ENCODE assay signal across 8 cellular contexts in genomic region chrX:20315140-20315539, GRCh38. TPM values are rescaled to one million over a fixed set of nuclear protein-coding genes. Genes with fewer than 3 reads are reported as not detected.
DNase-seq lines count a peak whose midpoint lies in the region; ATAC-seq and TF ChIP-seq lines count a peak whose summit lies in the region.
"Had no signal": no experiment of that assay in that cellular context is flagged by ENCODE, and none has a peak within 500 bp of the region (broad histone marks: within the 10 kb centered on the region; RNA-seq: fewer than 3 reads in every experiment).

No MANE protein-coding gene starts in this region.

- no peak overlapping the region for H3K4me3 ChIP-seq in right atrium auricular region

- no peaks in the 10 kb centered on the region for H3K36me3 Mint-ChIP-seq in stimulated activated effector memory CD8-positive, alpha-beta T cell treated with anti-CD3 and anti-CD28 coated beads, Interleukin-12 subunit alpha, Interleukin-12 subunit beta, amount 100 ng/mL, for 72 hours

- H3K36me3 ChIP-seq in right atrium auricular region = no peaks in the 10 kb centered on the region

- no peaks in the 10 kb centered on the region for H3K9me3 Mint-ChIP-seq in stimulated activated effector memory CD8-positive, alpha-beta T cell treated with anti-CD3 and anti-CD28 coated beads, Interleukin-12 subunit alpha, Interleukin-12 subunit beta, amount 100 ng/mL, for 72 hours

- DNase-seq in RPMI8226 (peak; percentile 75), iPS-NIHi7 (ENCODE audit: extremely low spot score) (no peak), right atrium auricular region (ENCODE audit: low spot score) (no peak)
- no peak for DNase-seq in stimulated activated effector memory CD8-positive, alpha-beta T cell treated with anti-CD3 and anti-CD28 coated beads, Interleukin-12 subunit alpha, Interleukin-12 subunit beta, amount 100 ng/mL, for 72 hours (ENCODE audit: low spot score in 2 of 2)
- DNase-seq in effector CD8-positive, alpha-beta T cell (lab: John Stamatoyannopoulos, UW) = no peak
- DNase-seq: SHP77 treated with DMSO at 0.1 percent for 48 hours had no signal

- H3K4me1 ChIP-seq in right atrium auricular region = no peaks in the 10 kb centered on the region

- no peaks in the 10 kb centered on the region for H3K27me3 ChIP-seq in right atrium auricular region

- ATAC-seq in GM19372 (IDR thresholded peaks at IDR 0.05; ENCODE audit: low read depth, unreplicated experiment) (peak; percentile 95), HG03095 (IDR thresholded peaks at IDR 0.05; ENCODE audit: unreplicated experiment) (peak; percentile 86)
- ATAC-seq in stimulated activated effector memory CD8-positive, alpha-beta T cell treated with anti-CD3 and anti-CD28 coated beads, Interleukin-12 subunit alpha, Interleukin-12 subunit beta, amount 100 ng/mL, for 72 hours = no peak

- no peak overlapping the region for H3K4me3 Mint-ChIP-seq in stimulated activated effector memory CD8-positive, alpha-beta T cell treated with anti-CD3 and anti-CD28 coated beads, Interleukin-12 subunit alpha, Interleukin-12 subunit beta, amount 100 ng/mL, for 72 hours

- H3K27ac ChIP-seq in right atrium auricular region = no peak overlapping the region

- H3K4me1 Mint-ChIP-seq in stimulated activated effector memory CD8-positive, alpha-beta T cell treated with anti-CD3 and anti-CD28 coated beads, Interleukin-12 subunit alpha, Interleukin-12 subunit beta, amount 100 ng/mL, for 72 hours = peaks cover 5% of the 10 kb centered on the region

- no peaks in the 10 kb centered on the region for H3K9me3 ChIP-seq in right atrium auricular region

- peak overlapping the region; percentile 26 for H3K27ac Mint-ChIP-seq in stimulated activated effector memory CD8-positive, alpha-beta T cell treated with anti-CD3 and anti-CD28 coated beads, Interleukin-12 subunit alpha, Interleukin-12 subunit beta, amount 100 ng/mL, for 72 hours

- no peak for TF ChIP-seq CTCF in right atrium auricular region (IDR thresholded peaks at IDR 0.05)

RNA-seq across cellular contexts. Expression of gene RPS6KA3, which starts 48.4 kb away (rescaled TPM):
- total RNA-seq in right atrium auricular region = 10 to 100 TPM; 25.4 to 30.5 TPM
